ENCODE assay signal across 18 cellular contexts in the genomic region with DNA sequence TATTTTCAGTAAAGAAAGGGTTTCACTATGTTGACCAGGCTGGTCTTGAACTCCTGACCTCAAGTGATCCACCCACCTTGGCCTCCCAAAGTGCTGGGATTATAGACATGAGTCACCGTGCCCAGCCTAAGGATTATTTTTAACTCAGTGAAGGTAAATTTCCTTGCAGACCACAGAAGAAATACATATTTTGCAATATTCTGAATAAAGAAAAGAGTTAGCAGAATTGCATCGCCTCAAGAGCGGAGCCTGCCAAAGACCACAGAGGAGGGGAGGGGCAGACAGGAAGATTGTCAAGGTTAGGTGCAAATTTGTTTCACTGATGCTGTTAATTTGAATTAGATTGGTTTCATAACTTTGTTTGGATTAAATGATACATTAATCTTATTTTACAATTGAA.
"Had no signal": no experiment of that assay in that cellular context is flagged by ENCODE, and none has a peak within 500 bp of the region (broad histone marks: within the 10 kb centered on the region; RNA-seq: fewer than 3 reads in every experiment).

No MANE protein-coding gene starts in this region.

- H3K36me3 ChIP-seq: brain microvascular endothelial cell, heart right ventricle, left ventricle myocardium inferior, prostate gland, right lobe of liver, spleen had no signal

- DNase-seq: activated CD4-positive, alpha-beta T cell treated with anti-CD3 and anti-CD28 coated beads, Interleukin-2, amount 50 U/mL, for 4 hours; activated CD4-positive, CD25-positive, alpha-beta regulatory T cell treated with anti-CD3 and anti-CD28 coated beads, Interleukin-2, amount 50 U/mL, for 72 hours; activated effector memory CD4-positive, alpha-beta T cell treated with Interleukin-2 at 50 U/mL for 16 hours; activated T-cell treated with anti-CD3 and anti-CD28 coated beads, Interleukin-2, amount 50 U/mL, for 1 hour; brain microvascular endothelial cell; heart right ventricle; islet precursor cell; left ventricle myocardium inferior; mesendoderm; nephron progenitor cell; right lobe of liver; spleen; stimulated activated CD4-positive, alpha-beta T cell treated with anti-CD3 and anti-CD28 coated beads, Interleukin-2, amount 100 ng/mL, for 24 hours; stimulated activated naive CD4-positive, alpha-beta T cell had no signal

- H3K27me3 ChIP-seq: brain microvascular endothelial cell, heart right ventricle, right lobe of liver, spleen had no signal

- H3K27ac Mint-ChIP-seq: activated naive CD4-positive, alpha-beta T cell treated with anti-CD3 and anti-CD28 coated beads, Interleukin-2, amount 50 U/mL, for 24 hours; nephron progenitor cell; T-helper 2 cell treated with Interferon-gamma antibody and Interleukin-4, amounts not matched to agents 5 μg/mL and 100 μg/mL, for 36 hours had no signal

- H3K4me1 ChIP-seq: left ventricle myocardium inferior, prostate gland, right lobe of liver, spleen had no signal

- H3K9me3 ChIP-seq: heart right ventricle, left ventricle myocardium inferior, prostate gland, right lobe of liver had no signal

- H3K4me3 ChIP-seq: heart right ventricle, left ventricle myocardium inferior, prostate gland, right lobe of liver, spleen had no signal

- H3K9me3 Mint-ChIP-seq: T-helper 2 cell treated with Interferon-gamma antibody and Interleukin-4, amounts not matched to agents 5 μg/mL and 100 μg/mL, for 36 hours had no signal

- H3K27me3 Mint-ChIP-seq: activated naive CD4-positive, alpha-beta T cell treated with anti-CD3 and anti-CD28 coated beads, Interleukin-2, amount 50 U/mL, for 24 hours had no signal

- H3K4me1 Mint-ChIP-seq: activated naive CD4-positive, alpha-beta T cell treated with anti-CD3 and anti-CD28 coated beads, Interleukin-2, amount 50 U/mL, for 24 hours; nephron progenitor cell had no signal

- H3K27ac ChIP-seq: brain microvascular endothelial cell, heart right ventricle, left ventricle myocardium inferior, prostate gland, right lobe of liver, spleen had no signal

- H3K4me3 Mint-ChIP-seq: activated naive CD4-positive, alpha-beta T cell treated with anti-CD3 and anti-CD28 coated beads, Interleukin-2, amount 50 U/mL, for 24 hours; nephron progenitor cell; T-helper 2 cell treated with Interferon-gamma antibody and Interleukin-4, amounts not matched to agents 5 μg/mL and 100 μg/mL, for 36 hours had no signal

- ATAC-seq: esophagus mucosa, heart right ventricle, right lobe of liver had no signal
